In the genomic region with DNA sequence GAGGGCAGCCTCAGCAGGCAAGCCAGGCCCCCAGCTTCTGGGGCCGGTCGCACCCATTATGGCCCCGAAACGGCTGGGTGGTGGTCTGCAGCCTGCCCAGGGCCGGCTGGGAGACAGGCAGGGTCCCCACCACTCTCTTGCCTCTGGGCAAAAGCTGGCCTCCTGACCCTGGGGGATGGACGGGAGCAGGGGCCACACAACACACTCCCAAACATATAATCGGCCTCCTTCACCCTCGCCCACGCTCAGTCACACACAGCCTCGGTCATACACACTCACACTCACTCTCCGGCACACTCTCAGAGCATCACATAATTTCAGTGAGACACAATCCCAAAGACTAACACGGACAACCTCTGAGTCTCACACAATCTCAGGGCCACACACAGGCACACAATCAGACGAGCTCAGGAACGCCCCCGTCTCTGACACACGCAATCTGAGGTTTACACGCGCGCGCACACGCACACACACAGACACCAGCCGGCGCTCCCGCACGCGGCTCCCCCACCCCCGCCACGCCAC, we compare ENCODE assay signal across 8 cellular contexts. TPM values are rescaled to one million over a fixed set of nuclear protein-coding genes. Genes with fewer than 3 reads are reported as not detected.
DNase-seq lines count a peak whose midpoint lies in the region; ATAC-seq and TF ChIP-seq lines count a peak whose summit lies in the region.

No MANE protein-coding gene starts in this region.

- no peaks in the 10 kb centered on the region for H3K9me3 ChIP-seq in CD4-positive, CD25-positive, alpha-beta regulatory T cell (ENCODE audit: control insufficient read depth in 2 of 2, low read length in 2 of 2)
- H3K9me3 ChIP-seq in mucosa of stomach (ENCODE audit: control insufficient read depth, low read length): no peaks in the 10 kb centered on the region

- peak overlapping the region; percentile 95 to 97 (median 96) for H3K4me3 Mint-ChIP-seq in CD4-positive, CD25-positive, alpha-beta regulatory T cell

- H3K4me1 ChIP-seq in CD4-positive, CD25-positive, alpha-beta regulatory T cell (ENCODE audit: control insufficient read depth, insufficient read depth, low read length, poor library complexity, severe bottlenecking): peaks cover 21% of the 10 kb centered on the region
- peaks cover 21% of the 10 kb centered on the region for H3K4me1 ChIP-seq in mucosa of stomach (ENCODE audit: control insufficient read depth, insufficient read depth, low read length)

- H3K27me3 Mint-ChIP-seq in CD4-positive, CD25-positive, alpha-beta regulatory T cell: no peaks in the 10 kb centered on the region

- ATAC-seq in CD4-positive, CD25-positive, alpha-beta regulatory T cell (ENCODE audit: low read depth in 2 of 2): no peak
- ATAC-seq in HG03342 (IDR thresholded peaks at IDR 0.05; ENCODE audit: unreplicated experiment): peak; percentile 1

- H3K36me3 ChIP-seq in CD4-positive, CD25-positive, alpha-beta regulatory T cell (ENCODE audit: control insufficient read depth, insufficient read depth, low read length): no peaks in the 10 kb centered on the region
- H3K36me3 ChIP-seq in brain microvascular endothelial cell (replicated peaks) (no peaks in the 10 kb centered on the region), mucosa of stomach (ENCODE audit: control insufficient read depth, insufficient read depth, low read length) (no peaks in the 10 kb centered on the region)

- peaks cover 9 to 43% (median 22%) of the 10 kb centered on the region in 4 donors for H3K4me1 Mint-ChIP-seq in CD4-positive, CD25-positive, alpha-beta regulatory T cell

- peak overlapping the region; percentile 84 for H3K4me3 ChIP-seq in CD4-positive, CD25-positive, alpha-beta regulatory T cell (ENCODE audit: low read depth, low read length)
- H3K4me3 ChIP-seq in brain microvascular endothelial cell (ENCODE audit: low read depth, low read length) (peak overlapping the region; percentile 87), mucosa of stomach (ENCODE audit: low read length) (peak overlapping the region; percentile 75)

- TF ChIP-seq CTCF in brain microvascular endothelial cell (IDR thresholded peaks at IDR 0.05; ENCODE audit: low read depth, low read length, missing control alignments): no peak

- no peaks in the 10 kb centered on the region for H3K36me3 Mint-ChIP-seq in CD4-positive, CD25-positive, alpha-beta regulatory T cell

- H3K9me3 Mint-ChIP-seq in CD4-positive, CD25-positive, alpha-beta regulatory T cell: no peaks in the 10 kb centered on the region

- H3K9ac ChIP-seq in mucosa of stomach (ENCODE audit: low read length): peak overlapping the region; percentile 77

- peak overlapping the region; percentile 87 to 99 (median 90) for H3K27ac Mint-ChIP-seq in CD4-positive, CD25-positive, alpha-beta regulatory T cell

- in situ Hi-C loops in brain microvascular endothelial cell (cut with HindIII; ENCODE audit: low pct_ligation_motif_present, low sequenced_read_pairs): no loop called here

- H3K27ac ChIP-seq in CD4-positive, CD25-positive, alpha-beta regulatory T cell (ENCODE audit: insufficient read depth, low read length, poor library complexity, severe bottlenecking): peak overlapping the region; percentile 85
- H3K27ac ChIP-seq in brain microvascular endothelial cell: peak overlapping the region; percentile 68

- no peak for DNase-seq in CD4-positive, CD25-positive, alpha-beta regulatory T cell
- DNase-seq in brain microvascular endothelial cell: no peak
- DNase-seq in AG20443 (ENCODE audit: low spot score): no peak
- no peak for DNase-seq in COR-L47 (lab: John Stamatoyannopoulos, UW)
- DNase-seq in OCI-M2 (lab: John Stamatoyannopoulos, UW; ENCODE audit: unreplicated experiment): no peak
- no peak for DNase-seq in SIG-M5 (lab: John Stamatoyannopoulos, UW)

- no peaks in the 10 kb centered on the region for H3K27me3 ChIP-seq in CD4-positive, CD25-positive, alpha-beta regulatory T cell (ENCODE audit: control insufficient read depth, insufficient read depth, low read length)
- H3K27me3 ChIP-seq in brain microvascular endothelial cell (replicated peaks) (no peaks in the 10 kb centered on the region), mucosa of stomach (ENCODE audit: control insufficient read depth, insufficient read depth, low read length) (no peaks in the 10 kb centered on the region)

RNA-seq across cellular contexts. Expression of a gene that starts 0.6 kb away (rescaled TPM):
- 13.2 TPM for total RNA-seq in CD4-positive, CD25-positive, alpha-beta regulatory T cell
- polyA plus RNA-seq in CD4-positive, CD25-positive, alpha-beta regulatory T cell: 10 to 100 TPM; 23.8 to 33.2 (median 29.4) TPM
